24 cellular contexts compared by ENCODE assay signal in genomic region chr7:98984126-98984525, GRCh38.
"Had no signal": no experiment of that assay in that cellular context is flagged by ENCODE, and none has a peak within 500 bp of the region (broad histone marks: within the 10 kb centered on the region; RNA-seq: fewer than 3 reads in every experiment).

No MANE protein-coding gene starts in this region.

- H3K27me3 ChIP-seq: ascending aorta, body of pancreas, MG63 had no signal

- H3K27ac ChIP-seq: ascending aorta, body of pancreas had no signal

- H3K4me1 Mint-ChIP-seq: activated B cell treated with CpG ODN at 0.5 μM for 24 hours; activated CD4-positive, alpha-beta memory T cell treated with anti-CD3 and anti-CD28 coated beads, Interleukin-2, amount 10 ng/mL, durations not matched to agents 7 days and 5 days had no signal

- DNase-seq: activated B cell treated with CpG ODN at 0.5 μM for 24 hours; activated CD4-positive, alpha-beta memory T cell treated with anti-CD3 and anti-CD28 coated beads, Interleukin-2, amount 10 ng/mL, durations not matched to agents 7 days and 5 days; activated CD4-positive, alpha-beta T cell treated with anti-CD3 and anti-CD28 coated beads for 1 hour; activated CD4-positive, alpha-beta T cell treated with anti-CD3 and anti-CD28 coated beads, Interleukin-2, amount 10 ng/mL, durations not matched to agents 24 days and 14 days; activated naive CD4-positive, alpha-beta T cell treated with Interleukin-2 at 50 U/mL for 16 hours; activated naive CD8-positive, alpha-beta T cell treated with anti-CD3 and anti-CD28 coated beads, Interleukin-2, amount 50 U/mL, for 24 hours; activated T-cell treated with anti-CD3 and anti-CD28 coated beads, Interleukin-2, amount 50 U/mL, for 1 hour; amniotic stem cell; body of pancreas; MG63; MV-4-11; NCI-H1092 treated with DMSO at 0.1 percent for 48 hours; NCI-H1436; NCI-H1694 treated with DMSO at 0.1 percent for 48 hours; NCI-H2029 treated with DMSO at 0.1 percent for 48 hours; NCI-H510A treated with DMSO at 0.1 percent for 48 hours; NCI-H69; PC-3; SHP77 treated with DMSO at 0.1 percent for 48 hours; T-helper 9 cell had no signal

- ATAC-seq: activated naive CD4-positive, alpha-beta T cell treated with anti-CD3 and anti-CD28 coated beads, Interleukin-2, amount 50 U/mL, for 72 hours; activated naive CD8-positive, alpha-beta T cell treated with anti-CD3 and anti-CD28 coated beads, Interleukin-2, amount 50 U/mL, for 24 hours; body of pancreas; HepG2; PC-3 had no signal

- H3K4me1 ChIP-seq: ascending aorta, body of pancreas had no signal

- H3K9me3 ChIP-seq: ascending aorta, body of pancreas, MG63 had no signal

- H3K4me3 Mint-ChIP-seq: activated B cell treated with CpG ODN at 0.5 μM for 24 hours; activated CD4-positive, alpha-beta memory T cell treated with anti-CD3 and anti-CD28 coated beads, Interleukin-2, amount 10 ng/mL, durations not matched to agents 7 days and 5 days; activated CD4-positive, alpha-beta T cell treated with anti-CD3 and anti-CD28 coated beads, Interleukin-2, amount 10 ng/mL, durations not matched to agents 24 days and 14 days; activated naive CD8-positive, alpha-beta T cell treated with anti-CD3 and anti-CD28 coated beads, Interleukin-2, amount 50 U/mL, for 24 hours; T-helper 1 cell treated with Interleukin-12 subunit alpha and Interleukin-12 subunit beta and Interleukin-4 antibody, amounts not matched to agents 30 μg/mL and 1 μg/mL, for 36 hours had no signal

- H3K27ac Mint-ChIP-seq: activated B cell treated with CpG ODN at 0.5 μM for 24 hours; activated CD4-positive, alpha-beta memory T cell treated with anti-CD3 and anti-CD28 coated beads, Interleukin-2, amount 10 ng/mL, durations not matched to agents 7 days and 5 days; activated CD4-positive, alpha-beta T cell treated with anti-CD3 and anti-CD28 coated beads, Interleukin-2, amount 10 ng/mL, durations not matched to agents 24 days and 14 days; activated naive CD8-positive, alpha-beta T cell treated with anti-CD3 and anti-CD28 coated beads, Interleukin-2, amount 50 U/mL, for 24 hours; T-helper 1 cell treated with Interleukin-12 subunit alpha and Interleukin-12 subunit beta and Interleukin-4 antibody, amounts not matched to agents 30 μg/mL and 1 μg/mL, for 36 hours had no signal

- H3K4me3 ChIP-seq: ascending aorta, body of pancreas, MG63 had no signal
